ENCODE assay signal across 11 cellular contexts in the genomic region with DNA sequence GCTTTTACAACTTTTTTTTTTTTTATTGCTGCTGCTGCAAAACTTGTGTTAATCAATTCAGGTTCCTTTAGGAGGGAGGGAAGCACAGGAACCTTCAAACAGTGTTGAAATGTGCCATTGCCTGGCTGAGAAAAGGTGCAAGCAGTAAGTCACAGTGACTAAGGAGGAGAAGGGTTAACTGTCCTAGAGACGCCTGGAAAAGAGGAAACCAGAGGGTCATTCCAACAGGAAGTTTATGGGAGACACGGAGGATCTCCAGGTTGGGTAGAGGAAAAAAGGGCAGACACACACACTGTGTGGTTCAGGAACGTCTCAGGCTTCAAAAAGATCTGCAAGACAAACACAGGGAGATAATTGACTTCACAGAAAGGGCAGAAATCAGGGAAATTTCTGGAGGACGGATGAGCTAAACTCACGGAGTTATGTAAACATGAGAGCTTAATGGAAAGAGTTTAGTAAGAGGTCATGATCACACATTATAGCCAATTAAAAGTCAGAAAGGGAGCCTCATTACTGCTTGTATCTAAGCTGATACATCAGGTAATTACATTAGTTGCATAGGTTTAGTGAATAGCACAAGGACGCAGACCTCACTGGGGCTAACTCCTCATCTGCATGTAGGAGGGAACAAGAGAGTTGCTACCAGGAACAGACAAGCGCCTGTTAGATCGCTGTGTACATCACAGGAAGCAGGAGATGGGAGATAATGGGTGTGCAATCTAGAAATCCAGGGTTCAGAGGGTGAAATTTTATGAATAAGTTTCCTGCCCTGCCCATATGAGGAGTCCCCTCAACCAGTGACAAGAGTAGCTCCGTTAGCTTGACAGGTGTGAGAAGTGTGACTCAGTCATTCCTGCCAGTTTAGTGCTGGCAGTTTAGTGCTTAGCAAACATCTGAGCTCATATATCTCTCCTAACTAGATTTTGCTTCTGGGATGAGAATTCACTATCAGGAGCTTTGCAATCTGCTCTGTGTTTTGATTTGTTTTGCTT.
DNase-seq lines count a peak whose midpoint lies in the region; ATAC-seq and TF ChIP-seq lines count a peak whose summit lies in the region.
"Had no signal": no experiment of that assay in that cellular context is flagged by ENCODE, and none has a peak within 500 bp of the region (broad histone marks: within the 10 kb centered on the region; RNA-seq: fewer than 3 reads in every experiment).

No MANE protein-coding gene starts in this region.

- DNase-seq in HEK293T (ENCODE audit: extremely low spot score), result no peak
- DNase-seq in NCI-H1694 (lab: John Stamatoyannopoulos, UW), result peak; percentile 47
- DNase-seq in UCSD-AML1 (lab: John Stamatoyannopoulos, UW; ENCODE audit: unreplicated experiment), result peak; percentile 20
- peak in 1 of 3 donors; percentile 50 for DNase-seq in mucosa of descending colon
- no peak for DNase-seq in posterior cingulate gyrus
- no peak for DNase-seq in hypothalamus (lab: John Stamatoyannopoulos, UW)
- no peak for DNase-seq in T-helper 9 cell
- DNase-seq: activated T-cell treated with anti-CD3 and anti-CD28 coated beads, Interleukin-2, amount 50 U/mL, for 1 hour; cortex of kidney had no signal

- CTCF ChIA-PET in HEK293T (lab: Yijun Ruan, JAX), result no interaction called here

- ATAC-seq in mucosa of descending colon, result peak; percentile 97
- ATAC-seq: sciatic nerve had no signal

- no peaks in the 10 kb centered on the region for H3K36me3 ChIP-seq in mucosa of descending colon (ENCODE audit: low read depth)

- H3K4me3 ChIP-seq in mucosa of descending colon, result no peak overlapping the region
- H3K4me3 ChIP-seq: PC-9 had no signal

- POLR2A ChIA-PET in HEK293T (lab: Yijun Ruan, JAX), result no interaction called here

- intact Hi-C loops in mucosa of descending colon (cut with DNase I, micrococcal nuclease), result no loop called here
- intact Hi-C loops in posterior cingulate gyrus (cut with DNase I), result no loop called here

- TF ChIP-seq CTCF in mucosa of descending colon (IDR thresholded peaks at IDR 0.05), result no peak

- H3K9me3 ChIP-seq in mucosa of descending colon, result no peaks in the 10 kb centered on the region

- H3K4me1 ChIP-seq in mucosa of descending colon (ENCODE audit: low read depth), result peaks cover 21% of the 10 kb centered on the region

TF ChIP-seq in HEK293T, 16 proteins besides CTCF, POLR2A, EP300 and RAD21:
- TF ChIP-seq HDGF (IDR thresholded peaks at IDR 0.05; ENCODE audit: borderline replicate concordance) (no peak), FOXK2 (IDR thresholded peaks at IDR 0.05) (no peak), SUZ12 (IDR thresholded peaks at IDR 0.05) (no peak), ZNF384 (IDR thresholded peaks at IDR 0.05) (no peak), L3MBTL2 (conservative IDR thresholded peaks at IDR 0.05) (0 out of 2 replicates have a peak, but pooled peaks have one; percentile 6), NFRKB (IDR thresholded peaks at IDR 0.05) (no peak), LEF1 (IDR thresholded peaks at IDR 0.05; ENCODE audit: borderline replicate concordance) (no peak), CTBP1 (IDR thresholded peaks at IDR 0.05; ENCODE audit: borderline replicate concordance) (no peak)

Comparison
In these comparisons a context has a peak if more than half of its experiments do, and no peak if none do; other contexts are left out.
1. DNase-seq: peak in NCI-H1694 (single experiment) and UCSD-AML1 (single experiment); none in HEK293T (single experiment), posterior cingulate gyrus (0 of 10), hypothalamus (0 of 51) and T-helper 9 cell (single experiment).